Comparison of ENCODE assay signal across 8 cellular contexts in genomic region chr11:118353084-118353710, GRCh38. TPM values are rescaled to one million over a fixed set of nuclear protein-coding genes. Genes with fewer than 3 reads are reported as not detected.
DNase-seq lines count a peak whose midpoint lies in the region; ATAC-seq, FAIRE-seq and TF ChIP-seq lines count a peak whose summit lies in the region.

No MANE protein-coding gene starts in this region.

- no peak overlapping the region for H3K4me3 ChIP-seq in CD4-positive, CD25-positive, alpha-beta regulatory T cell (ENCODE audit: low read depth, low read length)
- H3K4me3 ChIP-seq in HEK293 (ENCODE audit: low read depth, low read length), result no peak overlapping the region

- H3K36me3 ChIP-seq in CD4-positive, CD25-positive, alpha-beta regulatory T cell (ENCODE audit: control insufficient read depth, insufficient read depth, low read length), result peaks cover 53% of the 10 kb centered on the region
- H3K36me3 ChIP-seq in HEK293 (ENCODE audit: control insufficient read depth in 2 of 2, insufficient read depth in 1 of 2, low read length in 2 of 2), result no peaks in the 10 kb centered on the region

- no peaks in the 10 kb centered on the region for H3K9me3 ChIP-seq in CD4-positive, CD25-positive, alpha-beta regulatory T cell (ENCODE audit: control insufficient read depth in 2 of 2, low read length in 2 of 2)
- no peaks in the 10 kb centered on the region for H3K9me3 ChIP-seq in HEK293 (ENCODE audit: control insufficient read depth, insufficient read depth, low read depth, low read length)

- peaks cover 50% of the 10 kb centered on the region for H3K36me3 Mint-ChIP-seq in CD4-positive, CD25-positive, alpha-beta regulatory T cell
- H3K36me3 Mint-ChIP-seq in activated CD8-positive, alpha-beta T cell treated with anti-CD3 and anti-CD28 coated beads for 36 hours (ENCODE audit: low read depth), result peaks cover 38% of the 10 kb centered on the region

- no peak for ATAC-seq in CD4-positive, CD25-positive, alpha-beta regulatory T cell (ENCODE audit: low read depth in 2 of 2)
- peak; percentile 21 for ATAC-seq in activated CD8-positive, alpha-beta T cell treated with anti-CD3 and anti-CD28 coated beads for 36 hours
- ATAC-seq in HG02870 (IDR thresholded peaks at IDR 0.05; ENCODE audit: unreplicated experiment) (no peak), GM19397 (IDR thresholded peaks at IDR 0.05; ENCODE audit: unreplicated experiment) (no peak)

- POLR2A ChIA-PET in HEK293 (lab: Yijun Ruan, JAX), result no interaction called here
- POLR2A ChIA-PET in activated CD8-positive, alpha-beta T cell treated with anti-CD3 and anti-CD28 coated beads for 36 hours (lab: Charles Lee), result interaction anchor here (0.7 to 1.6 kb wide), 4 partner anchors 49 to 1213 kb away, joined by 3 to 4 read pairs (median 4); partner anchors contain the start of gene CD3E

- H3K27me3 ChIP-seq in CD4-positive, CD25-positive, alpha-beta regulatory T cell (ENCODE audit: control insufficient read depth, insufficient read depth, low read length), result no peaks in the 10 kb centered on the region

- no peaks in the 10 kb centered on the region for H3K27me3 Mint-ChIP-seq in CD4-positive, CD25-positive, alpha-beta regulatory T cell
- H3K27me3 Mint-ChIP-seq in activated CD8-positive, alpha-beta T cell treated with anti-CD3 and anti-CD28 coated beads for 36 hours, result no peaks in the 10 kb centered on the region

- peak overlapping the region in 2 of 4 donors; percentile 9 to 31 for H3K4me3 Mint-ChIP-seq in CD4-positive, CD25-positive, alpha-beta regulatory T cell
- no peak overlapping the region for H3K4me3 Mint-ChIP-seq in activated CD8-positive, alpha-beta T cell treated with anti-CD3 and anti-CD28 coated beads for 36 hours

- peak; percentile 79 for FAIRE-seq in islet of Langerhans (lab: Jason Lieb, UNC)

- H3K4me1 ChIP-seq in CD4-positive, CD25-positive, alpha-beta regulatory T cell (ENCODE audit: control insufficient read depth, insufficient read depth, low read length, poor library complexity, severe bottlenecking), result peaks cover 23% of the 10 kb centered on the region
- H3K4me1 ChIP-seq in HEK293 (ENCODE audit: control insufficient read depth, insufficient read depth, low read length), result no peaks in the 10 kb centered on the region

- no peaks in the 10 kb centered on the region for H3K9me3 Mint-ChIP-seq in CD4-positive, CD25-positive, alpha-beta regulatory T cell
- H3K9me3 Mint-ChIP-seq in activated CD8-positive, alpha-beta T cell treated with anti-CD3 and anti-CD28 coated beads for 36 hours, result no peaks in the 10 kb centered on the region

- H3K4me1 Mint-ChIP-seq in CD4-positive, CD25-positive, alpha-beta regulatory T cell, result peaks cover 14 to 43% (median 21%) of the 10 kb centered on the region in 4 donors
- H3K4me1 Mint-ChIP-seq in activated CD8-positive, alpha-beta T cell treated with anti-CD3 and anti-CD28 coated beads for 36 hours (ENCODE audit: low read depth), result peaks cover 33% of the 10 kb centered on the region

- DNase-seq in CD4-positive, CD25-positive, alpha-beta regulatory T cell, result peak in 2 of 3 donors; percentile 66 to 68
- no peak for DNase-seq in activated CD8-positive, alpha-beta T cell treated with anti-CD3 and anti-CD28 coated beads for 36 hours
- no peak for DNase-seq in GM20000 (ENCODE audit: low spot score)
- no peak for DNase-seq in GOT3 (lab: John Stamatoyannopoulos, UW)

- peak overlapping the region; percentile 57 to 91 (median 88) for H3K27ac Mint-ChIP-seq in CD4-positive, CD25-positive, alpha-beta regulatory T cell
- peak overlapping the region; percentile 86 for H3K27ac Mint-ChIP-seq in activated CD8-positive, alpha-beta T cell treated with anti-CD3 and anti-CD28 coated beads for 36 hours

- TF ChIP-seq CTCF in HEK293 (tag by site-specific recombination; IDR thresholded peaks at IDR 0.05) (no peak), GM20000 (IDR thresholded peaks at IDR 0.05; ENCODE audit: extremely low read depth, missing control alignments) (no peak)
- TF ChIP-seq CTCF in activated CD8-positive, alpha-beta T cell treated with anti-CD3 and anti-CD28 coated beads for 36 hours (IDR thresholded peaks at IDR 0.05), result peak; percentile 83

- CTCF ChIA-PET in HEK293 (lab: Yijun Ruan, JAX), result interaction anchor here (0.6 to 4.8 kb wide), 17 partner anchors 10 to 234 kb away, joined by 3 to 52 read pairs (median 4); no protein-coding TSS in a partner anchor
- CTCF ChIA-PET in activated CD8-positive, alpha-beta T cell treated with anti-CD3 and anti-CD28 coated beads for 36 hours (lab: Charles Lee), result interaction anchor here (0.8 to 5.8 kb wide), 21 partner anchors 8 to 180 kb away, joined by 3 to 46 read pairs (median 5); partner anchors contain the start of genes CD3D, CD3E, JAML and MPZL3

- intact Hi-C loops in activated CD8-positive, alpha-beta T cell treated with anti-CD3 and anti-CD28 coated beads for 36 hours (cut with micrococcal nuclease), result no loop called here

- peak overlapping the region; percentile 79 for H3K27ac ChIP-seq in CD4-positive, CD25-positive, alpha-beta regulatory T cell (ENCODE audit: insufficient read depth, low read length, poor library complexity, severe bottlenecking)
- H3K27ac ChIP-seq in HEK293 (ENCODE audit: extremely low read depth, low read depth, low read length), result no peak overlapping the region

TF ChIP-seq in HEK293, 187 proteins besides CTCF, POLR2A, EP300 and RAD21:
- TF ChIP-seq ZNF610 (tag by site-specific recombination; IDR thresholded peaks at IDR 0.05; ENCODE audit: borderline replicate concordance) (no peak), YY1 (tag by site-specific recombination; IDR thresholded peaks at IDR 0.05) (no peak), ZNF350 (tag by site-specific recombination; IDR thresholded peaks at IDR 0.05) (no peak), ZNF664 (tag by site-specific recombination; IDR thresholded peaks at IDR 0.05) (no peak), ZFP37 (tag by site-specific recombination; IDR thresholded peaks at IDR 0.05) (no peak), ZNF274 (IDR thresholded peaks at IDR 0.05; ENCODE audit: low read length) (no peak), ZNF274 (tag by site-specific recombination; IDR thresholded peaks at IDR 0.05; ENCODE audit: borderline replicate concordance) (no peak), ZNF626 (tag by site-specific recombination; IDR thresholded peaks at IDR 0.05) (no peak), ZNF2 (tag by site-specific recombination; IDR thresholded peaks at IDR 0.05) (0 out of 2 replicates have a peak, but pooled peaks have one; percentile 34), ZNF654 (tag by site-specific recombination; IDR thresholded peaks at IDR 0.05; ENCODE audit: low read depth) (peak; percentile 49), ZNF426 (tag by site-specific recombination; IDR thresholded peaks at IDR 0.05) (no peak), ZNF335 (tag by site-specific recombination; conservative IDR thresholded peaks at IDR 0.05) (no peak), ZNF433 (tag by site-specific recombination; IDR thresholded peaks at IDR 0.05; ENCODE audit: low read depth) (no peak), ZNF184 (tag by site-specific recombination; IDR thresholded peaks at IDR 0.05) (no peak), ZBTB1 (tag by site-specific recombination; IDR thresholded peaks at IDR 0.05) (no peak), ZNF133 (tag by site-specific recombination; IDR thresholded peaks at IDR 0.05) (no peak)
- TF ChIP-seq, protein P1, sequence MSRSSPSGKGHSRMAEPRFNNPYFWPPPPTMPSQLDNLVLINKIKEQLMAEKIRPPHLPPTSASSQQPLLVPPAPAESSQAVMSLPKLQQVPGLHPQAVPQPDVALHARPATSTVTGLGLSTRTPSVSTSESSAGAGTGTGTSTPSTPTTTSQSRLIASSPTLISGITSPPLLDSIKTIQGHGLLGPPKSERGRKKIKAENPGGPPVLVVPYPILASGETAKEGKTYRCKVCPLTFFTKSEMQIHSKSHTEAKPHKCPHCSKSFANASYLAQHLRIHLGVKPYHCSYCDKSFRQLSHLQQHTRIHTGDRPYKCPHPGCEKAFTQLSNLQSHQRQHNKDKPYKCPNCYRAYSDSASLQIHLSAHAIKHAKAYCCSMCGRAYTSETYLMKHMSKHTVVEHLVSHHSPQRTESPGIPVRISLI (tag by site-specific recombination; IDR thresholded peaks at IDR 0.05), result peak; percentile 68; the same call in 1 of the 2 replicates

RNA-seq across cellular contexts. Expression of gene UBE4A, which starts 6.2 kb away (rescaled TPM):
- total RNA-seq in CD4-positive, CD25-positive, alpha-beta regulatory T cell, result 49.1 TPM
- 10 to 100 TPM; 23.5 to 29.2 (median 25.4) TPM for polyA plus RNA-seq in CD4-positive, CD25-positive, alpha-beta regulatory T cell
- 10 to 100 TPM; 40.2 to 40.5 TPM for total RNA-seq in activated CD8-positive, alpha-beta T cell treated with anti-CD3 and anti-CD28 coated beads for 36 hours

RNA-seq across cellular contexts. Expression of gene CD3G, which starts 9.1 kb away (rescaled TPM):
- total RNA-seq in CD4-positive, CD25-positive, alpha-beta regulatory T cell, result 196 TPM
- 100 to 1,000 TPM; 393 to 477 (median 433) TPM for polyA plus RNA-seq in CD4-positive, CD25-positive, alpha-beta regulatory T cell
- 100 to 1,000 TPM; 116 to 118 TPM for total RNA-seq in activated CD8-positive, alpha-beta T cell treated with anti-CD3 and anti-CD28 coated beads for 36 hours

RNA-seq across cellular contexts. Expression of gene CD3D, which starts 10.7 kb away (rescaled TPM):
- total RNA-seq in CD4-positive, CD25-positive, alpha-beta regulatory T cell, result 476 TPM
- 1,000 to 10,000 TPM; 1,148 to 1,577 (median 1,304) TPM for polyA plus RNA-seq in CD4-positive, CD25-positive, alpha-beta regulatory T cell
- total RNA-seq in activated CD8-positive, alpha-beta T cell treated with anti-CD3 and anti-CD28 coated beads for 36 hours, result 100 to 1,000 TPM; 316 to 325 TPM

RNA-seq across cellular contexts. Expression of gene ATP5MG, which starts 48.2 kb away (rescaled TPM):
- 154 TPM for total RNA-seq in CD4-positive, CD25-positive, alpha-beta regulatory T cell
- polyA plus RNA-seq in CD4-positive, CD25-positive, alpha-beta regulatory T cell, result 100 to 1,000 TPM; 578 to 706 (median 677) TPM
- 100 to 1,000 TPM; 237 to 249 TPM for total RNA-seq in activated CD8-positive, alpha-beta T cell treated with anti-CD3 and anti-CD28 coated beads for 36 hours

RNA-seq across cellular contexts. Expression of gene CD3E, which starts 48.7 kb away (rescaled TPM):
- 585 TPM for total RNA-seq in CD4-positive, CD25-positive, alpha-beta regulatory T cell
- polyA plus RNA-seq in CD4-positive, CD25-positive, alpha-beta regulatory T cell, result 100 to 1,000 TPM; 704 to 823 (median 778) TPM
- total RNA-seq in activated CD8-positive, alpha-beta T cell treated with anti-CD3 and anti-CD28 coated beads for 36 hours, result 100 to 1,000 TPM; 372 to 387 TPM

Comparison
In these comparisons a context has a peak if more than half of its experiments do, and no peak if none do; other contexts are left out.
1. DNase-seq: peak in CD4-positive, CD25-positive, alpha-beta regulatory T cell (2 of 3); none in activated CD8-positive, alpha-beta T cell treated with anti-CD3 and anti-CD28 coated beads for 36 hours (single experiment), GM20000 (single experiment) and GOT3 (single experiment).